2 cellular contexts compared by ENCODE assay signal in genomic region chr3:111621535-111621934, GRCh38.
TF ChIP-seq lines count a peak whose summit lies in the region.

No MANE protein-coding gene starts in this region.

TF ChIP-seq in SK-N-SH, 30 proteins besides CTCF, POLR2A, EP300 and RAD21 (continued from another document):
- no peak for TF ChIP-seq IRF3 (IDR thresholded peaks at IDR 0.05; ENCODE audit: low read depth, low read length)
- no peak for TF ChIP-seq ZBTB33 (IDR thresholded peaks at IDR 0.05; ENCODE audit: borderline replicate concordance, low read depth)
- no peak for TF ChIP-seq PBX3 (IDR thresholded peaks at IDR 0.05)
- no peak for TF ChIP-seq REST (IDR thresholded peaks at IDR 0.05; ENCODE audit: low read depth, low read length)
- no peak for TF ChIP-seq USF2 (IDR thresholded peaks at IDR 0.05; ENCODE audit: borderline replicate concordance, low read depth, low read length)
- TF ChIP-seq JUND (IDR thresholded peaks at IDR 0.05): no peak
- no peak for TF ChIP-seq FOSL2 (IDR thresholded peaks at IDR 0.05; ENCODE audit: borderline replicate concordance, low read depth)
- no peak for TF ChIP-seq RFX5 (IDR thresholded peaks at IDR 0.05; ENCODE audit: low read length)
- no peak for TF ChIP-seq MAX (IDR thresholded peaks at IDR 0.05; ENCODE audit: low read depth)

TF ChIP-seq in SK-N-SH treated with all-trans-retinoic acid at 6 μM for 48 hours, 23 proteins besides CTCF, POLR2A, EP300 and RAD21 (continued from another document):
- TF ChIP-seq CSRNP3 (CRISPR knock-in tag; IDR thresholded peaks at IDR 0.05) (no peak), ZFP3 (CRISPR knock-in tag; IDR thresholded peaks at IDR 0.05) (no peak)
